ENCODE assay signal across 15 cellular contexts in the genomic region with DNA sequence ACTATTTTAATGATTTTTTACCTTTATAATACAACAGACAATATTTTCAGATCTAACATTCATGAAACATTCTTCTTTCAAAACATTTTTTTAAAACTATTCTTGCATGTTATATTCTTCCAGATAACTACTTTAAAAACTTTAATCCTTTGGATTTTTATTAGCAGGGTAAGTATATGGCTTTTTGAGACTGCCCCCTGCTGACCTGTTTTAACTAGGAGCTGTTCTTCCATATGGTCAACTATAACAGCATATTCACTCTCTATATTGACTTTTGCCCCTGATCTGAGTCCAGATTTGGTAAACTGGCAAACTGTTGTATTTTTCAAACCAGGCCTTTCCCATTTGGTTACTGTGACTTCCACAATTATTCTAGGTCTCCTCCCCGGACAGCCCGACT.
DNase-seq lines count a peak whose midpoint lies in the region; TF ChIP-seq lines count a peak whose summit lies in the region.
"Had no signal": no experiment of that assay in that cellular context is flagged by ENCODE, and none has a peak within 500 bp of the region (broad histone marks: within the 10 kb centered on the region; RNA-seq: fewer than 3 reads in every experiment).

No MANE protein-coding gene starts in this region.

- peaks cover 7% of the 10 kb centered on the region for H3K36me3 ChIP-seq in GM06990 (ENCODE audit: control insufficient read depth, insufficient read depth, low read length)

- no peak overlapping the region for H3K27ac ChIP-seq in 22Rv1
- H3K27ac ChIP-seq in RWPE1: no peak overlapping the region

- no peak for DNase-seq in GM06990 (ENCODE audit: extremely low read depth, insufficient read length)
- DNase-seq in RWPE1 (ENCODE audit: low spot score): no peak
- DNase-seq in fibroblast of mammary gland (ENCODE audit: low read depth): peak; percentile 15
- no peak for DNase-seq in DMS153 treated with DMSO at 0.1 percent for 48 hours (lab: John Stamatoyannopoulos, UW; ENCODE audit: unreplicated experiment)
- no peak for DNase-seq in NCI-H1105 (lab: John Stamatoyannopoulos, UW)
- DNase-seq in NCI-H446 (lab: John Stamatoyannopoulos, UW): no peak
- DNase-seq in SHP77 (lab: John Stamatoyannopoulos, UW): no peak
- DNase-seq: activated CD4-positive, alpha-beta T cell treated with anti-CD3 and anti-CD28 coated beads for 48 hours; activated T-cell treated with anti-CD3 and anti-CD28 coated beads, Interleukin-2, amount 50 U/mL, for 48 hours; amniotic stem cell; GF-D8; NCI-H2171 treated with DMSO at 0.1 percent for 48 hours; stimulated activated CD4-positive, alpha-beta T cell treated with anti-CD3 and anti-CD28 coated beads, Interleukin-4, amount 100 ng/mL, for 24 hours; stimulated activated naive CD4-positive, alpha-beta T cell had no signal

- no peaks in the 10 kb centered on the region for H3K27me3 ChIP-seq in GM06990 (replicated peaks; ENCODE audit: control insufficient read depth, insufficient read depth, low read length)

- POLR2A ChIA-PET in RWPE1 (lab: Yijun Ruan, JAX; ENCODE audit: low non-redundant PET): interaction anchor here (0.5 kb wide), 1 partner anchor 17 kb away, joined by 15 read pairs; a partner anchor contains a TSS

- TF ChIP-seq CTCF in 22Rv1 (IDR thresholded peaks at IDR 0.05) (peak; percentile 54), GM06990 (IDR thresholded peaks at IDR 0.05; ENCODE audit: insufficient read depth, low read length, poor library complexity, severe bottlenecking) (peak; percentile 21), RWPE1 (conservative IDR thresholded peaks at IDR 0.05; ENCODE audit: low read depth) (peak; percentile 17; the same call in 1 of the 2 replicates), fibroblast of mammary gland (conservative IDR thresholded peaks at IDR 0.05; ENCODE audit: control insufficient read depth, insufficient read depth, low read depth, low read length) (peak; percentile 42)

- H3K4me3 ChIP-seq in GM06990 (replicated peaks; ENCODE audit: low read depth, low read length): no peak overlapping the region
- H3K4me3 ChIP-seq in fibroblast of mammary gland (ENCODE audit: control insufficient read depth, low read depth, low read length): no peak overlapping the region

- CTCF ChIA-PET in RWPE1 (lab: Yijun Ruan, JAX): interaction anchor here (0.6 to 0.8 kb wide), 4 partner anchors 11 to 1351 kb away, joined by 3 to 4 read pairs (median 4); no protein-coding TSS in a partner anchor
